Comparison of ENCODE assay signal across 7 cellular contexts in genomic region chr11:126281666-126282175, GRCh38. TPM values are rescaled to one million over a fixed set of nuclear protein-coding genes. Genes with fewer than 3 reads are reported as not detected.
A peak's percentile ranks its signal among the peaks of the same experiment; 100 is the strongest.
DNase-seq lines count a peak whose midpoint lies in the region; ATAC-seq and TF ChIP-seq lines count a peak whose summit lies in the region.

No MANE protein-coding gene starts in this region.

- no peak overlapping the region for H3K9ac ChIP-seq in HCT116 (ENCODE audit: low read length)

- peak overlapping the region; percentile 79; the same call in 1 of the 2 replicates for H3K4me2 ChIP-seq in HCT116 (ENCODE audit: low read length)

- H3K4me1 ChIP-seq in HCT116 (ENCODE audit: control insufficient read depth in 1 of 2, insufficient read depth in 2 of 2, low read length in 2 of 2), result peaks cover 11 to 26% of the 10 kb centered on the region in 2 experiments; a peak in 3 of 4 replicates

- POLR2A ChIA-PET in HCT116 (lab: Charles Lee), result interaction anchor here (1.3 kb wide), 1 partner anchor 12 kb away, joined by 4 read pairs; the partner anchor contains the start of genes FOXRED1 and SRPRA
- POLR2A ChIA-PET in activated CD4-positive, alpha-beta memory T cell treated with anti-CD3 and anti-CD28 coated beads for 36 hours (lab: Charles Lee), result interaction anchor here (0.8 to 3.7 kb wide), 3 partner anchors 12 to 74 kb away, joined by 4 to 41 read pairs (median 4); partner anchors contain the start of genes FOXRED1, SRPRA and ST3GAL4

- peak overlapping the region; percentile 81 for H3K27ac Mint-ChIP-seq in activated CD4-positive, alpha-beta memory T cell treated with anti-CD3 and anti-CD28 coated beads for 36 hours

- H3K9me3 Mint-ChIP-seq in activated CD4-positive, alpha-beta memory T cell treated with anti-CD3 and anti-CD28 coated beads for 36 hours, result no peaks in the 10 kb centered on the region

- peaks cover 11% of the 10 kb centered on the region; the same call in 1 of the 2 replicates for H3K79me2 ChIP-seq in HCT116 (ENCODE audit: insufficient read depth, low read length)

- H3K36me3 ChIP-seq in HCT116 (ENCODE audit: control insufficient read depth in 1 of 2, insufficient read depth in 2 of 2, low read length in 2 of 2), result peaks cover 0 to 7% of the 10 kb centered on the region in 2 experiments; a peak in 1 of 4 replicates

- H3K27me3 Mint-ChIP-seq in activated CD4-positive, alpha-beta memory T cell treated with anti-CD3 and anti-CD28 coated beads for 36 hours, result no peaks in the 10 kb centered on the region

- peaks cover 8% of the 10 kb centered on the region for H3K36me3 Mint-ChIP-seq in activated CD4-positive, alpha-beta memory T cell treated with anti-CD3 and anti-CD28 coated beads for 36 hours

- no peak for ATAC-seq in HCT116
- ATAC-seq in GM18502 (IDR thresholded peaks at IDR 0.05; ENCODE audit: poor library complexity, unreplicated experiment), result no peak
- no peak for ATAC-seq in HG02938 (IDR thresholded peaks at IDR 0.05; ENCODE audit: unreplicated experiment)

- intact Hi-C loops in HCT116 (cut with micrococcal nuclease), result no loop called here
- intact Hi-C loops in activated CD4-positive, alpha-beta memory T cell treated with anti-CD3 and anti-CD28 coated beads for 36 hours (cut with micrococcal nuclease), result loop anchor here (2.0 kb wide), 1 partner anchor 73 kb away; the partner anchor contains the start of gene ST3GAL4

- no peak for DNase-seq in HCT116 (ENCODE audit: low read depth, low spot score)
- DNase-seq in activated CD4-positive, alpha-beta memory T cell treated with anti-CD3 and anti-CD28 coated beads for 36 hours, result no peak
- DNase-seq in NCI-H1694 treated with DMSO at 0.1 percent for 48 hours (lab: John Stamatoyannopoulos, UW), result no peak

- TF ChIP-seq CTCF in HCT116 (IDR thresholded peaks at IDR 0.05 in 2 of 3, conservative IDR thresholded peaks at IDR 0.05 in 1 of 3; ENCODE audit: borderline replicate concordance in 1 of 3, insufficient read depth in 1 of 3, low read depth in 2 of 3, low read length in 2 of 3), result no peak

- CTCF ChIA-PET in HCT116 (lab: Charles Lee), result no interaction called here
- CTCF ChIA-PET in activated CD4-positive, alpha-beta memory T cell treated with anti-CD3 and anti-CD28 coated beads for 36 hours (lab: Charles Lee), result interaction anchor here (1.0 kb wide), 1 partner anchor 12 kb away, joined by 3 read pairs; no protein-coding TSS in a partner anchor

- BruUV-seq in HCT116 (replicated peaks; lab: Mats Ljungman, UMichigan), result no TSS peak

- H3K4me3 ChIP-seq in HCT116 (replicated peaks in 1 of 2; ENCODE audit: low read depth in 1 of 2, low read length in 2 of 2) (no peak overlapping the region), iPS-18c (ENCODE audit: insufficient read depth, low read depth, low read length) (peak overlapping the region; percentile 72; the same call in 1 of the 2 replicates), skin epidermis (peak overlapping the region in 1 of 7 experiments; percentile 48)

- no peaks in the 10 kb centered on the region for H3K27me3 ChIP-seq in HCT116 (ENCODE audit: insufficient read depth, low read length)

- H2AFZ ChIP-seq in HCT116 (ENCODE audit: low read depth, low read length, poor library complexity, severe bottlenecking), result no peak overlapping the region

- no peaks in the 10 kb centered on the region for H3K9me3 ChIP-seq in HCT116 (ENCODE audit: control insufficient read depth in 1 of 2, insufficient read depth in 1 of 2, low read depth in 1 of 2, low read length in 2 of 2)
- H3K9me3 ChIP-seq in iPS-18c (ENCODE audit: control insufficient read depth, insufficient read depth, low read length), result no peaks in the 10 kb centered on the region

- TF ChIP-seq RAD21 in HCT116 (IDR thresholded peaks at IDR 0.05; ENCODE audit: low read depth), result no peak

- H4K20me1 ChIP-seq in HCT116 (ENCODE audit: insufficient read depth), result no peaks in the 10 kb centered on the region

- H3K4me1 Mint-ChIP-seq in activated CD4-positive, alpha-beta memory T cell treated with anti-CD3 and anti-CD28 coated beads for 36 hours (ENCODE audit: low read depth), result peaks cover 37% of the 10 kb centered on the region

- RAD21 ChIA-PET in HCT116 (lab: Charles Lee; ENCODE audit: low non-redundant PET in 1 of 2, low total read pairs in 2 of 2, uncharacterized antibody in 2 of 2, unreplicated experiment in 2 of 2), result no interaction called here

- no peaks in the 10 kb centered on the region for H3K9me2 ChIP-seq in HCT116 (ENCODE audit: insufficient read depth)

- peak overlapping the region; percentile 82 for H3K4me3 Mint-ChIP-seq in activated CD4-positive, alpha-beta memory T cell treated with anti-CD3 and anti-CD28 coated beads for 36 hours

- TF ChIP-seq POLR2A in HCT116 (IDR thresholded peaks at IDR 0.05; ENCODE audit: borderline replicate concordance, extremely low read depth, insufficient read depth, insufficient read length), result no peak

- no peak overlapping the region for H3K27ac ChIP-seq in HCT116 (ENCODE audit: low read depth, low read length)
- H3K27ac ChIP-seq in skin epidermis, result peak overlapping the region in 15 of 21 experiments; percentile 84 to 97 (median 92)

TF ChIP-seq in HCT116, 20 proteins besides CTCF, POLR2A, EP300 and RAD21:
- TF ChIP-seq POLR2AphosphoS5 (IDR thresholded peaks at IDR 0.05; ENCODE audit: low read depth, low read length) (no peak), YY1 (IDR thresholded peaks at IDR 0.05; ENCODE audit: extremely low read depth, insufficient replicate concordance, low read depth, low read length) (no peak), ZBTB33 (IDR thresholded peaks at IDR 0.05; ENCODE audit: extremely low read depth, insufficient replicate concordance, low read length) (no peak), ZNF274 (IDR thresholded peaks at IDR 0.05; ENCODE audit: low read depth, low read length) (no peak), SIN3A (IDR thresholded peaks at IDR 0.05; ENCODE audit: low read depth) (no peak), ATF3 (IDR thresholded peaks at IDR 0.05) (no peak), TCF7L2 (IDR thresholded peaks at IDR 0.05; ENCODE audit: borderline replicate concordance, extremely low read depth, insufficient read depth, insufficient read length) (no peak), CEBPB (IDR thresholded peaks at IDR 0.05; ENCODE audit: low read depth) (no peak), EGR1 (IDR thresholded peaks at IDR 0.05; ENCODE audit: low read depth) (no peak), EZH2phosphoT487 (IDR thresholded peaks at IDR 0.05; ENCODE audit: borderline replicate concordance) (no peak), ELF1 (IDR thresholded peaks at IDR 0.05; ENCODE audit: borderline replicate concordance, low read depth) (no peak), JUND (IDR thresholded peaks at IDR 0.05) (no peak), CBX3 (IDR thresholded peaks at IDR 0.05; ENCODE audit: low read depth) (no peak), SRF (IDR thresholded peaks at IDR 0.05; ENCODE audit: low read depth) (no peak), MAX (IDR thresholded peaks at IDR 0.05) (no peak), EZH2 (IDR thresholded peaks at IDR 0.05) (no peak)

RNA-seq across cellular contexts. Expression of gene TIRAP, which starts 1.2 kb away (rescaled TPM):
- 10.8 TPM for total RNA-seq in HCT116 (2021; ENCODE audit: unreplicated experiment)
- polyA plus RNA-seq in HCT116 (2012), result 8.3 and 9.0 TPM in 2 replicates
- 1 to 10 TPM; 7.3 to 8.8 TPM for total RNA-seq in activated CD4-positive, alpha-beta memory T cell treated with anti-CD3 and anti-CD28 coated beads for 36 hours

RNA-seq across cellular contexts. Expression of gene FOXRED1, which starts 12.8 kb away (rescaled TPM):
- total RNA-seq in HCT116 (2021; ENCODE audit: unreplicated experiment), result 41.3 TPM
- polyA plus RNA-seq in HCT116 (2012), result 30.2 and 33.2 TPM in 2 replicates
- 10 to 100 TPM; 41.7 to 42.3 TPM for total RNA-seq in activated CD4-positive, alpha-beta memory T cell treated with anti-CD3 and anti-CD28 coated beads for 36 hours

RNA-seq across cellular contexts. Expression of gene SRPRA, which starts 13.0 kb away (rescaled TPM):
- 74.5 TPM for total RNA-seq in HCT116 (2021; ENCODE audit: unreplicated experiment)
- polyA plus RNA-seq in HCT116 (2012), result 70.9 and 97.5 TPM in 2 replicates
- total RNA-seq in activated CD4-positive, alpha-beta memory T cell treated with anti-CD3 and anti-CD28 coated beads for 36 hours, result 100 to 1,000 TPM; 142 to 149 TPM

RNA-seq across cellular contexts. Expression of gene DCPS, which starts 22.1 kb away (rescaled TPM):
- 25.6 TPM for total RNA-seq in HCT116 (2021; ENCODE audit: unreplicated experiment)
- polyA plus RNA-seq in HCT116 (2012), result 32.0 and 34.0 TPM in 2 replicates
- total RNA-seq in activated CD4-positive, alpha-beta memory T cell treated with anti-CD3 and anti-CD28 coated beads for 36 hours, result 10 to 100 TPM; 40.1 to 43.9 TPM
